In genomic region chr1:235129774-235130570, GRCh38 we compare ENCODE assay signal across 1 cellular context.
TF ChIP-seq lines count a peak whose summit lies in the region.

No MANE protein-coding gene starts in this region.

TF ChIP-seq in K562, 482 proteins besides CTCF, POLR2A, EP300 and RAD21:
- no peak for TF ChIP-seq HDAC6 (IDR thresholded peaks at IDR 0.05; ENCODE audit: low read depth, low read length)
- peak; percentile 42; the same call in 1 of the 2 replicates for TF ChIP-seq POLR2H (tag; IDR thresholded peaks at IDR 0.05; ENCODE audit: low read depth)
- peak; percentile 30 for TF ChIP-seq POLR2B (IDR thresholded peaks at IDR 0.05; ENCODE audit: low read depth, partially characterized antibody)
